Comparison of ENCODE assay signal across 19 cellular contexts in genomic region chr5:34834794-34835089, GRCh38. TPM values are rescaled to one million over a fixed set of nuclear protein-coding genes. Genes with fewer than 3 reads are reported as not detected.
"Had no signal": no experiment of that assay in that cellular context is flagged by ENCODE, and none has a peak within 500 bp of the region (broad histone marks: within the 10 kb centered on the region; RNA-seq: fewer than 3 reads in every experiment).

No MANE protein-coding gene starts in this region.

- H3K4me2 ChIP-seq: KMS-11, SK-N-SH had no signal

- H3K9ac ChIP-seq: KMS-11, SK-N-SH had no signal

- FAIRE-seq: RCC 7860 had no signal

- H3K9me3 ChIP-seq: SK-N-SH had no signal

- ATAC-seq: HepG2 had no signal

- DNase-seq: IMR-90, Kasumi-1, MM.1S, NCI-H1092 treated with DMSO at 0.1 percent for 48 hours, NCI-H1436, NCI-H187, NCI-H2029, NCI-H2081 treated with DMSO at 0.1 percent for 48 hours, NCI-H2227 treated with DMSO at 0.1 percent for 48 hours, NCI-H774, SHP77, SK-N-SH, SW 1271 had no signal

- H3K27ac ChIP-seq: KMS-11, RWPE1 had no signal

RNA-seq across cellular contexts. Expression of gene TTC23L, which starts 4.2 kb away (rescaled TPM):
- total RNA-seq: HT-29, M059J had no signal
- polyA plus RNA-seq: IMR-90 had no signal
